23 cellular contexts compared by ENCODE assay signal in genomic region chr12:612886-613285, GRCh38. TPM values are rescaled to one million over a fixed set of nuclear protein-coding genes. Genes with fewer than 3 reads are reported as not detected.
"Had no signal": no experiment of that assay in that cellular context is flagged by ENCODE, and none has a peak within 500 bp of the region (broad histone marks: within the 10 kb centered on the region; RNA-seq: fewer than 3 reads in every experiment).

No MANE protein-coding gene starts in this region.

- H3K36me3 Mint-ChIP-seq: activated naive CD4-positive, alpha-beta T cell treated with anti-CD3 and anti-CD28 coated beads, Interleukin-2, amount 50 U/mL, for 72 hours had no signal

- H3K27ac Mint-ChIP-seq: activated CD4-positive, alpha-beta T cell treated with anti-CD3 and anti-CD28 coated beads for 36 hours; activated naive CD4-positive, alpha-beta T cell treated with anti-CD3 and anti-CD28 coated beads, Interleukin-2, amount 50 U/mL, for 72 hours; activated T-helper 17 cell treated with anti-CD3 and anti-CD28 coated beads, Interleukin-2, amount 50 U/mL, for 72 hours had no signal

- DNase-seq: activated CD4-positive, alpha-beta T cell treated with anti-CD3 and anti-CD28 coated beads for 36 hours; activated CD4-positive, alpha-beta T cell treated with anti-CD3 and anti-CD28 coated beads, Interleukin-2, amount 50 U/mL, for 48 hours; activated CD4-positive, CD25-positive, alpha-beta regulatory T cell; activated CD8-positive, alpha-beta memory T cell treated with anti-CD3 and anti-CD28 coated beads for 24 hours; activated gamma-delta T cell treated with Interleukin-2 at 50 U/mL for 16 hours; central memory CD4-positive, alpha-beta T cell; esophagus squamous epithelium; foreskin melanocyte; kidney glomerular epithelial cell; left lung; nucleus accumbens; pancreas; psoas muscle; spleen; stimulated activated naive CD8-positive, alpha-beta T cell treated with anti-CD3 and anti-CD28 coated beads, Interleukin-15, Interleukin-2, amounts not matched to agents 100 U/mL and 50 U/mL, for 24 hours; testis; transverse colon had no signal

- H3K9me3 Mint-ChIP-seq: activated naive CD4-positive, alpha-beta T cell treated with anti-CD3 and anti-CD28 coated beads, Interleukin-2, amount 50 U/mL, for 72 hours; activated T-helper 17 cell treated with anti-CD3 and anti-CD28 coated beads, Interleukin-2, amount 50 U/mL, for 72 hours; T-helper 2 cell treated with Interferon-gamma antibody and Interleukin-4, amounts not matched to agents 5 μg/mL and 100 μg/mL, for 36 hours had no signal

- H3K4me3 Mint-ChIP-seq: activated CD4-positive, alpha-beta T cell treated with anti-CD3 and anti-CD28 coated beads for 36 hours; activated T-helper 17 cell treated with anti-CD3 and anti-CD28 coated beads, Interleukin-2, amount 50 U/mL, for 72 hours; T-helper 2 cell treated with Interferon-gamma antibody and Interleukin-4, amounts not matched to agents 5 μg/mL and 100 μg/mL, for 36 hours had no signal

- H3K36me3 ChIP-seq: breast epithelium, esophagus squamous epithelium, left lung, pancreas, spleen, transverse colon had no signal

- H3K27me3 Mint-ChIP-seq: activated CD4-positive, alpha-beta T cell treated with anti-CD3 and anti-CD28 coated beads for 36 hours; activated T-helper 17 cell treated with anti-CD3 and anti-CD28 coated beads, Interleukin-2, amount 50 U/mL, for 72 hours had no signal

- ATAC-seq: activated CD4-positive, alpha-beta T cell treated with anti-CD3 and anti-CD28 coated beads for 36 hours; activated naive CD4-positive, alpha-beta T cell treated with anti-CD3 and anti-CD28 coated beads, Interleukin-2, amount 50 U/mL, for 72 hours; activated T-helper 17 cell treated with anti-CD3 and anti-CD28 coated beads, Interleukin-2, amount 50 U/mL, for 72 hours; left lung; pancreas; psoas muscle; stimulated activated naive CD8-positive, alpha-beta T cell treated with anti-CD3 and anti-CD28 coated beads, Interleukin-15, Interleukin-2, amounts not matched to agents 100 U/mL and 50 U/mL, for 24 hours had no signal

- H3K4me1 ChIP-seq: breast epithelium, pancreas, transverse colon had no signal

- H3K9me3 ChIP-seq: breast epithelium, esophagus squamous epithelium, left lung, pancreas, psoas muscle, spleen, testis, transverse colon had no signal

- H3K27ac ChIP-seq: breast epithelium, epithelial cell of prostate, pancreas, psoas muscle, testis, transverse colon had no signal

- H3K27me3 ChIP-seq: breast epithelium, esophagus squamous epithelium, left lung, pancreas, spleen, testis, transverse colon had no signal

- H3K4me3 ChIP-seq: breast epithelium, esophagus squamous epithelium, left lung, pancreas, psoas muscle, spleen, testis, transverse colon had no signal

RNA-seq across cellular contexts. Expression of gene NINJ2, which starts 50.4 kb away (rescaled TPM):
- polyA plus RNA-seq: neural cell had no signal
